ENCODE assay signal across 26 cellular contexts in the genomic region with DNA sequence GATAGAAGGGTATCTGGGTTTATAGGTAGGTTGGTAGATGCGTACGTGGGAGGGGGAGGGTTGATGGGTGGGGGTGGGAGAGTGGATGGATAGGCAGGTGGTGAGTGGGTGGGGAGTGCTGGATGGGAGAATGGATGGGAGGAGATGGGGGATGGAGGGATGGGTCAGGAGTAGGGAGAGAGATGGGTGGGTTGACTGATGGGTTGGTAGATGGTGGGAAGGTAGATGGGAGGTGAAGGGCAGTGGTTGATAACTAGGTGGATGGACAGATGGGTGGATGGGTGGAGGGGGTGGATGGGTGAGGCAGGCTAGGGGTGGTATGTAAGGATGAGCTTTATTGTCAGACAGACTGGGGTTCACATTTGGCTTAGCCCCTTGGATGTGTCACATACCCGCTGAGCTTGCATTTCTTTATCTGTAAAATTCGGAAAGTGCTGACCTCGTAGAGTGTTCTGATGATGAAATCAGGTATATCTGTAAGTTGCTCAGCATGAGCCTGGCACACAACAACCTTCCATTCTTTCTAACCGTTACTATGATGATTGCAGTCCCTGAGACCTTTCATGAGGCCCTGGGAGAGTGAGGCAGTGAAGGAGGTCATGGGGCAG. TPM values are rescaled to one million over a fixed set of nuclear protein-coding genes. Genes with fewer than 3 reads are reported as not detected.
"Had no signal": no experiment of that assay in that cellular context is flagged by ENCODE, and none has a peak within 500 bp of the region (broad histone marks: within the 10 kb centered on the region; RNA-seq: fewer than 3 reads in every experiment).

No MANE protein-coding gene starts in this region.

- DNase-seq: cortex of kidney; effector memory CD8-positive, alpha-beta T cell; hypothalamus; immature natural killer cell; islet precursor cell; natural killer cell; stimulated activated CD4-positive, alpha-beta T cell treated with anti-CD3 and anti-CD28 coated beads, Interleukin-12 subunit alpha, Interleukin-12 subunit beta, amount 100 ng/mL, for 4 hours; stimulated activated CD4-positive, alpha-beta T cell treated with anti-CD3 and anti-CD28 coated beads, Interleukin-1b, Interleukin-23, amount 100 ng/mL, for 48 hours; stimulated activated CD4-positive, alpha-beta T cell treated with anti-CD3 and anti-CD28 coated beads, Interleukin-4, amount 100 ng/mL, for 1 hour; stimulated activated CD8-positive, alpha-beta memory T cell treated with anti-CD3 and anti-CD28 coated beads, Interleukin-4, amount 100 ng/mL, for 48 hours; stimulated activated naive CD4-positive, alpha-beta T cell; substantia nigra; testis had no signal

- H3K27ac ChIP-seq: parathyroid adenoma, testis, tibial artery had no signal

- H3K4me2 ChIP-seq: smooth muscle cell had no signal

- H3K27me3 ChIP-seq: testis had no signal

- H3K4me3 Mint-ChIP-seq: effector memory CD8-positive, alpha-beta T cell; immature natural killer cell; memory B cell; natural killer cell; type B pancreatic cell had no signal

- H3K9me3 ChIP-seq: testis, tibial artery had no signal

- FAIRE-seq: frontal cortex, urothelium cell line had no signal

- H3K27ac Mint-ChIP-seq: effector memory CD8-positive, alpha-beta T cell; immature natural killer cell; memory B cell; natural killer cell; progenitor cell of endocrine pancreas; type B pancreatic cell had no signal

- H3K4me1 ChIP-seq: testis, tibial artery had no signal

- H3K9me3 Mint-ChIP-seq: effector memory CD8-positive, alpha-beta T cell; immature natural killer cell; memory B cell; natural killer cell; type B pancreatic cell had no signal

- ATAC-seq: effector memory CD8-positive, alpha-beta T cell; natural killer cell; sciatic nerve had no signal

- H3K4me3 ChIP-seq: lung, smooth muscle cell, testis, tibial artery had no signal

- H3K9ac ChIP-seq: parathyroid adenoma had no signal

- H3K27me3 Mint-ChIP-seq: effector memory CD8-positive, alpha-beta T cell; progenitor cell of endocrine pancreas had no signal

- H3K36me3 ChIP-seq: tibial artery had no signal

- H3K4me1 Mint-ChIP-seq: immature natural killer cell, memory B cell, natural killer cell had no signal

RNA-seq across cellular contexts. Expression of gene SLIT1, which starts 34.3 kb away (rescaled TPM):
- total RNA-seq: dermis microvascular lymphatic vessel endothelial cell, fibroblast of villous mesenchyme, osteoblast, smooth muscle cell had no signal
